2 cellular contexts compared by ENCODE assay signal in genomic region chrX:133353233-133353632, GRCh38.
TF ChIP-seq lines count a peak whose summit lies in the region.

No MANE protein-coding gene starts in this region.

TF ChIP-seq in GM23338, 12 proteins besides CTCF, POLR2A, EP300 and RAD21 (continued from another document):
- TF ChIP-seq, protein P1, sequence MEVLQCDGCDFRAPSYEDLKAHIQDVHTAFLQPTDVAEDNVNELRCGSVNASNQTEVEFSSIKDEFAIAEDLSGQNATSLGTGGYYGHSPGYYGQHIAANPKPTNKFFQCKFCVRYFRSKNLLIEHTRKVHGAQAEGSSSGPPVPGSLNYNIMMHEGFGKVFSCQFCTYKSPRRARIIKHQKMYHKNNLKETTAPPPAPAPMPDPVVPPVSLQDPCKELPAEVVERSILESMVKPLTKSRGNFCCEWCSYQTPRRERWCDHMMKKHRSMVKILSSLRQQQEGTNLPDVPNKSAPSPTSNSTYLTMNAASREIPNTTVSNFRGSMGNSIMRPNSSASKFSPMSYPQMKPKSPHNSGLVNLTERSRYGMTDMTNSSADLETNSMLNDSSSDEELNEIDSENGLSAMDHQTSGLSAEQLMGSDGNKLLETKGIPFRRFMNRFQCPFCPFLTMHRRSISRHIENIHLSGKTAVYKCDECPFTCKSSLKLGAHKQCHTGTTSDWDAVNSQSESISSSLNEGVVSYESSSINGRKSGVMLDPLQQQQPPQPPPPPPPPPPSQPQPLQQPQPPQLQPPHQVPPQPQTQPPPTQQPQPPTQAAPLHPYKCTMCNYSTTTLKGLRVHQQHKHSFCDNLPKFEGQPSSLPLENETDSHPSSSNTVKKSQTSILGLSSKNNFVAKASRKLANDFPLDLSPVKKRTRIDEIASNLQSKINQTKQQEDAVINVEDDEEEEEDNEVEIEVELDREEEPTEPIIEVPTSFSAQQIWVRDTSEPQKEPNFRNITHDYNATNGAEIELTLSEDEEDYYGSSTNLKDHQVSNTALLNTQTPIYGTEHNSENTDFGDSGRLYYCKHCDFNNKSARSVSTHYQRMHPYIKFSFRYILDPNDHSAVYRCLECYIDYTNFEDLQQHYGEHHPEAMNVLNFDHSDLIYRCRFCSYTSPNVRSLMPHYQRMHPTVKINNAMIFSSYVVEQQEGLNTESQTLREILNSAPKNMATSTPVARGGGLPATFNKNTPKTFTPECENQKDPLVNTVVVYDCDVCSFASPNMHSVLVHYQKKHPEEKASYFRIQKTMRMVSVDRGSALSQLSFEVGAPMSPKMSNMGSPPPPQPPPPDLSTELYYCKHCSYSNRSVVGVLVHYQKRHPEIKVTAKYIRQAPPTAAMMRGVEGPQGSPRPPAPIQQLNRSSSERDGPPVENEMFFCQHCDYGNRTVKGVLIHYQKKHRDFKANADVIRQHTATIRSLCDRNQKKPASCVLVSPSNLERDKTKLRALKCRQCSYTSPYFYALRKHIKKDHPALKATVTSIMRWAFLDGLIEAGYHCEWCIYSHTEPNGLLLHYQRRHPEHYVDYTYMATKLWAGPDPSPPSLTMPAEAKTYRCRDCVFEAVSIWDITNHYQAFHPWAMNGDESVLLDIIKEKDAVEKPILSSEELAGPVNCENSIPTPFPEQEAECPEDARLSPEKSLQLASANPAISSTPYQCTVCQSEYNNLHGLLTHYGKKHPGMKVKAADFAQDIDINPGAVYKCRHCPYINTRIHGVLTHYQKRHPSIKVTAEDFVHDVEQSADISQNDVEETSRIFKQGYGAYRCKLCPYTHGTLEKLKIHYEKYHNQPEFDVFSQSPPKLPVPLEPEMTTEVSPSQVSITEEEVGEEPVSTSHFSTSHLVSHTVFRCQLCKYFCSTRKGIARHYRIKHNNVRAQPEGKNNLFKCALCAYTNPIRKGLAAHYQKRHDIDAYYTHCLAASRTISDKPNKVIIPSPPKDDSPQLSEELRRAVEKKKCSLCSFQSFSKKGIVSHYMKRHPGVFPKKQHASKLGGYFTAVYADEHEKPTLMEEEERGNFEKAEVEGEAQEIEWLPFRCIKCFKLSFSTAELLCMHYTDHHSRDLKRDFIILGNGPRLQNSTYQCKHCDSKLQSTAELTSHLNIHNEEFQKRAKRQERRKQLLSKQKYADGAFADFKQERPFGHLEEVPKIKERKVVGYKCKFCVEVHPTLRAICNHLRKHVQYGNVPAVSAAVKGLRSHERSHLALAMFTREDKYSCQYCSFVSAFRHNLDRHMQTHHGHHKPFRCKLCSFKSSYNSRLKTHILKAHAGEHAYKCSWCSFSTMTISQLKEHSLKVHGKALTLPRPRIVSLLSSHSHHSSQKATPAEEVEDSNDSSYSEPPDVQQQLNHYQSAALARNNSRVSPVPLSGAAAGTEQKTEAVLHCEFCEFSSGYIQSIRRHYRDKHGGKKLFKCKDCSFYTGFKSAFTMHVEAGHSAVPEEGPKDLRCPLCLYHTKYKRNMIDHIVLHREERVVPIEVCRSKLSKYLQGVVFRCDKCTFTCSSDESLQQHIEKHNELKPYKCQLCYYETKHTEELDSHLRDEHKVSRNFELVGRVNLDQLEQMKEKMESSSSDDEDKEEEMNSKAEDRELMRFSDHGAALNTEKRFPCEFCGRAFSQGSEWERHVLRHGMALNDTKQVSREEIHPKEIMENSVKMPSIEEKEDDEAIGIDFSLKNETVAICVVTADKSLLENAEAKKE (CRISPR knock-in tag; IDR thresholded peaks at IDR 0.05): no peak
- TF ChIP-seq NANOG (IDR thresholded peaks at IDR 0.05; ENCODE audit: borderline replicate concordance): no peak
- no peak for TF ChIP-seq CREB1 (CRISPR knock-in tag; IDR thresholded peaks at IDR 0.05; ENCODE audit: low read depth)
- TF ChIP-seq JUNB (IDR thresholded peaks at IDR 0.05; ENCODE audit: unreplicated experiment): no peak
- TF ChIP-seq EZH2 (IDR thresholded peaks at IDR 0.05; ENCODE audit: low read depth, unreplicated experiment): no peak
- no peak for TF ChIP-seq ETS1 (IDR thresholded peaks at IDR 0.05)
- TF ChIP-seq ZNF331 (CRISPR knock-in tag; IDR thresholded peaks at IDR 0.05; ENCODE audit: low read depth): no peak
- TF ChIP-seq, protein P2, sequence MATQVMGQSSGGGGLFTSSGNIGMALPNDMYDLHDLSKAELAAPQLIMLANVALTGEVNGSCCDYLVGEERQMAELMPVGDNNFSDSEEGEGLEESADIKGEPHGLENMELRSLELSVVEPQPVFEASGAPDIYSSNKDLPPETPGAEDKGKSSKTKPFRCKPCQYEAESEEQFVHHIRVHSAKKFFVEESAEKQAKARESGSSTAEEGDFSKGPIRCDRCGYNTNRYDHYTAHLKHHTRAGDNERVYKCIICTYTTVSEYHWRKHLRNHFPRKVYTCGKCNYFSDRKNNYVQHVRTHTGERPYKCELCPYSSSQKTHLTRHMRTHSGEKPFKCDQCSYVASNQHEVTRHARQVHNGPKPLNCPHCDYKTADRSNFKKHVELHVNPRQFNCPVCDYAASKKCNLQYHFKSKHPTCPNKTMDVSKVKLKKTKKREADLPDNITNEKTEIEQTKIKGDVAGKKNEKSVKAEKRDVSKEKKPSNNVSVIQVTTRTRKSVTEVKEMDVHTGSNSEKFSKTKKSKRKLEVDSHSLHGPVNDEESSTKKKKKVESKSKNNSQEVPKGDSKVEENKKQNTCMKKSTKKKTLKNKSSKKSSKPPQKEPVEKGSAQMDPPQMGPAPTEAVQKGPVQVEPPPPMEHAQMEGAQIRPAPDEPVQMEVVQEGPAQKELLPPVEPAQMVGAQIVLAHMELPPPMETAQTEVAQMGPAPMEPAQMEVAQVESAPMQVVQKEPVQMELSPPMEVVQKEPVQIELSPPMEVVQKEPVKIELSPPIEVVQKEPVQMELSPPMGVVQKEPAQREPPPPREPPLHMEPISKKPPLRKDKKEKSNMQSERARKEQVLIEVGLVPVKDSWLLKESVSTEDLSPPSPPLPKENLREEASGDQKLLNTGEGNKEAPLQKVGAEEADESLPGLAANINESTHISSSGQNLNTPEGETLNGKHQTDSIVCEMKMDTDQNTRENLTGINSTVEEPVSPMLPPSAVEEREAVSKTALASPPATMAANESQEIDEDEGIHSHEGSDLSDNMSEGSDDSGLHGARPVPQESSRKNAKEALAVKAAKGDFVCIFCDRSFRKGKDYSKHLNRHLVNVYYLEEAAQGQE (IDR thresholded peaks at IDR 0.05; ENCODE audit: unreplicated experiment): no peak
- TF ChIP-seq POLR2AphosphoS5 (IDR thresholded peaks at IDR 0.05; ENCODE audit: low read depth): no peak
- no peak for TF ChIP-seq EZH2phosphoT487 (IDR thresholded peaks at IDR 0.05; ENCODE audit: unreplicated experiment)

TF ChIP-seq in WTC11, 78 proteins besides CTCF, POLR2A, EP300 and RAD21 (continued from another document):
- TF ChIP-seq ZBTB43 (CRISPR knock-in tag; IDR thresholded peaks at IDR 0.05) (no peak), ZNF317 (CRISPR knock-in tag; IDR thresholded peaks at IDR 0.05; ENCODE audit: borderline replicate concordance, low read depth) (no peak), GRHL2 (CRISPR knock-in tag; IDR thresholded peaks at IDR 0.05; ENCODE audit: insufficient replicate concordance, severe bottlenecking) (no peak), ZNF232 (CRISPR knock-in tag; IDR thresholded peaks at IDR 0.05) (no peak), FOXP1 (CRISPR knock-in tag; IDR thresholded peaks at IDR 0.05; ENCODE audit: borderline replicate concordance) (no peak)
TF ChIP-seq in WTC11: peak in this region for 0.
